In the genomic region with DNA sequence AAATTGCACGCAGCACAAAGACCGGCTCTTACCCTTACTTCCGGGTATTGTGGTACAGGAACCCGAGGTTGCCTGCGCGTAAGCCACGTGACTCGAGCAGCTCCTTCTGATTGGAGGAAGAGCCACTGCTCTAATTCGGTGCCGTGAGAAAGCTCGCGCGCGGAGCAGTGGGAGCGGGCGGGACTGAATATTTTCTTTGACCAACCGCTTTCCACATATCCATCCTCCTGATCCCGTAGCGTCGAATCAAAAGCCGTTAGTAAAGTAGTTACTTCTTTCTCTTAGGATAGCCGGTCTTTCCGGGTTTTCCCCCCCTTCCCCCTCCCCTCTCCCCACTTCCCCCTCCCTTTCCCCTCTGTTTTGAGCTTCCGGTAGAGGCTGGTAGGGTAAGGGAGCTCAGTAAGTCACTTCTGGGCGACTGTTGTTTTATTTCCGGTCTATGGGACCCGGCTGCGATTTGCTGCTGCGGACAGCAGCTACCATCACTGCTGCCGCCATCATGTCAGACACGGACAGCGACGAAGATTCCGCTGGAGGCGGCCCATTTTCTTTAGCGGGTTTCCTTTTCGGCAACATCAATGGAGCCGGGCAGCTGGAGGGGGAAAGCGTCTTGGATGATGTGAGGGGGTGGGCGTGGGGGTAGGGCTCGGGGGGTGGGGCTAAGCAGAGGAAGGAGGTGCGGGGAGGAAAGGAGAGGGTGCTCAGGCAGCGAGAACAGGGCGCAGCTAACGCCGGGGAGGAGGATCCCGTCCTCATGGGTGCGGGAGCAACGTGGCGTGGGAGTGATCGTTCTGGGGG, we compare ENCODE assay signal across 8 cellular contexts. TPM values are rescaled to one million over a fixed set of nuclear protein-coding genes. Genes with fewer than 3 reads are reported as not detected.
DNase-seq lines count a peak whose midpoint lies in the region; ATAC-seq and TF ChIP-seq lines count a peak whose summit lies in the region.

A gene with protein sequence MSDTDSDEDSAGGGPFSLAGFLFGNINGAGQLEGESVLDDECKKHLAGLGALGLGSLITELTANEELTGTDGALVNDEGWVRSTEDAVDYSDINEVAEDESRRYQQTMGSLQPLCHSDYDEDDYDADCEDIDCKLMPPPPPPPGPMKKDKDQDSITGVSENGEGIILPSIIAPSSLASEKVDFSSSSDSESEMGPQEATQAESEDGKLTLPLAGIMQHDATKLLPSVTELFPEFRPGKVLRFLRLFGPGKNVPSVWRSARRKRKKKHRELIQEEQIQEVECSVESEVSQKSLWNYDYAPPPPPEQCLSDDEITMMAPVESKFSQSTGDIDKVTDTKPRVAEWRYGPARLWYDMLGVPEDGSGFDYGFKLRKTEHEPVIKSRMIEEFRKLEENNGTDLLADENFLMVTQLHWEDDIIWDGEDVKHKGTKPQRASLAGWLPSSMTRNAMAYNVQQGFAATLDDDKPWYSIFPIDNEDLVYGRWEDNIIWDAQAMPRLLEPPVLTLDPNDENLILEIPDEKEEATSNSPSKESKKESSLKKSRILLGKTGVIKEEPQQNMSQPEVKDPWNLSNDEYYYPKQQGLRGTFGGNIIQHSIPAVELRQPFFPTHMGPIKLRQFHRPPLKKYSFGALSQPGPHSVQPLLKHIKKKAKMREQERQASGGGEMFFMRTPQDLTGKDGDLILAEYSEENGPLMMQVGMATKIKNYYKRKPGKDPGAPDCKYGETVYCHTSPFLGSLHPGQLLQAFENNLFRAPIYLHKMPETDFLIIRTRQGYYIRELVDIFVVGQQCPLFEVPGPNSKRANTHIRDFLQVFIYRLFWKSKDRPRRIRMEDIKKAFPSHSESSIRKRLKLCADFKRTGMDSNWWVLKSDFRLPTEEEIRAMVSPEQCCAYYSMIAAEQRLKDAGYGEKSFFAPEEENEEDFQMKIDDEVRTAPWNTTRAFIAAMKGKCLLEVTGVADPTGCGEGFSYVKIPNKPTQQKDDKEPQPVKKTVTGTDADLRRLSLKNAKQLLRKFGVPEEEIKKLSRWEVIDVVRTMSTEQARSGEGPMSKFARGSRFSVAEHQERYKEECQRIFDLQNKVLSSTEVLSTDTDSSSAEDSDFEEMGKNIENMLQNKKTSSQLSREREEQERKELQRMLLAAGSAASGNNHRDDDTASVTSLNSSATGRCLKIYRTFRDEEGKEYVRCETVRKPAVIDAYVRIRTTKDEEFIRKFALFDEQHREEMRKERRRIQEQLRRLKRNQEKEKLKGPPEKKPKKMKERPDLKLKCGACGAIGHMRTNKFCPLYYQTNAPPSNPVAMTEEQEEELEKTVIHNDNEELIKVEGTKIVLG (N-terminal part only) (plus strand): TSS at position 482 of the 798 bp plus-strand sequence. CDS start 18 bp downstream, at position 500.

- H3K4me3 Mint-ChIP-seq in activated CD4-positive, alpha-beta T cell treated with anti-CD3 and anti-CD28 coated beads, Interleukin-2, amount 10 ng/mL, durations not matched to agents 7 days and 5 days: peak within 1 kb of the TSS; percentile 97

- H3K27ac Mint-ChIP-seq in activated CD4-positive, alpha-beta T cell treated with anti-CD3 and anti-CD28 coated beads, Interleukin-2, amount 10 ng/mL, durations not matched to agents 7 days and 5 days: peak within 1 kb of the TSS; percentile 99

- peaks cover 25% of the 10 kb centered on the region for H4K20me1 ChIP-seq in BLaER1

- H3K4me1 ChIP-seq in BLaER1: peaks cover 16% of the 10 kb centered on the region

- CTCF ChIA-PET in activated CD4-positive, alpha-beta T cell treated with anti-CD3 and anti-CD28 coated beads, Interleukin-2, amount 10 ng/mL, durations not matched to agents 7 days and 5 days (lab: Charles Lee): no interaction called here

- H3K27ac ChIP-seq in BLaER1 (peak within 1 kb of the TSS; percentile 90), coronary artery (peak within 1 kb of the TSS; percentile 79 to 91), layer of hippocampus (ENCODE audit: low read depth, low read length) (peak within 1 kb of the TSS; percentile 68)

- peak within 1 kb of the TSS; percentile 80 for H3K4me3 ChIP-seq in BLaER1
- peak within 1 kb of the TSS; percentile 85 for H3K4me3 ChIP-seq in coronary artery

- H3K36me3 ChIP-seq in BLaER1: peaks cover 13% of the 10 kb centered on the region

- POLR2A ChIA-PET in activated CD4-positive, alpha-beta T cell treated with anti-CD3 and anti-CD28 coated beads, Interleukin-2, amount 10 ng/mL, durations not matched to agents 7 days and 5 days (lab: Charles Lee): interaction anchor here (0.5 to 1.3 kb wide), 5 partner anchors 70 to 313 kb away, joined by 3 to 6 read pairs (median 3); a partner anchor contains a TSS

- no peaks in the 10 kb centered on the region for H3K9me3 Mint-ChIP-seq in activated CD4-positive, alpha-beta T cell treated with anti-CD3 and anti-CD28 coated beads, Interleukin-2, amount 10 ng/mL, durations not matched to agents 7 days and 5 days

- ATAC-seq in GM19328 (IDR thresholded peaks at IDR 0.05; ENCODE audit: unreplicated experiment) (peak; percentile 76), HG03520 (IDR thresholded peaks at IDR 0.05; ENCODE audit: unreplicated experiment) (peak; percentile 91)

- peaks cover 25% of the 10 kb centered on the region for H3K36me3 Mint-ChIP-seq in activated CD4-positive, alpha-beta T cell treated with anti-CD3 and anti-CD28 coated beads, Interleukin-2, amount 10 ng/mL, durations not matched to agents 7 days and 5 days (ENCODE audit: low read depth)

- H3K9me3 ChIP-seq in BLaER1: no peaks in the 10 kb centered on the region

- peak within 1 kb of the TSS; percentile 67 for H3K4me2 ChIP-seq in BLaER1

- H3K27me3 Mint-ChIP-seq in activated CD4-positive, alpha-beta T cell treated with anti-CD3 and anti-CD28 coated beads, Interleukin-2, amount 10 ng/mL, durations not matched to agents 7 days and 5 days: no peaks in the 10 kb centered on the region

- H3K4me1 Mint-ChIP-seq in activated CD4-positive, alpha-beta T cell treated with anti-CD3 and anti-CD28 coated beads, Interleukin-2, amount 10 ng/mL, durations not matched to agents 7 days and 5 days: peaks cover 28% of the 10 kb centered on the region

- H3K27me3 ChIP-seq in BLaER1: peaks cover 13% of the 10 kb centered on the region; the same call in 1 of the 2 replicates
- no peaks in the 10 kb centered on the region for H3K27me3 ChIP-seq in layer of hippocampus (ENCODE audit: control insufficient read depth, insufficient read depth, low read length)

- DNase-seq in NCI-H69 (lab: John Stamatoyannopoulos, UW) (peak; percentile 97), coronary artery (ENCODE audit: low spot score) (peak; percentile 95)
- peak; percentile 93 for DNase-seq in activated CD4-positive, alpha-beta T cell treated with anti-CD3 and anti-CD28 coated beads, Interleukin-2, amount 10 ng/mL, durations not matched to agents 7 days and 5 days
- DNase-seq in stimulated activated CD4-positive, alpha-beta T cell treated with anti-CD3 and anti-CD28 coated beads, Interleukin-1b, Interleukin-23, amount 100 ng/mL, for 4 hours (ENCODE audit: low read depth in 2 of 2): peak; percentile 69 to 70

- peak within 1 kb of the TSS; percentile 92 for H3K9ac ChIP-seq in BLaER1

- TF ChIP-seq CTCF in coronary artery (IDR thresholded peaks at IDR 0.05): no peak

RNA-seq across cellular contexts. Expression of the gene that starts here (rescaled TPM):
- 10 to 100 TPM; 44.4 to 48.9 TPM for total RNA-seq in activated CD4-positive, alpha-beta T cell treated with anti-CD3 and anti-CD28 coated beads, Interleukin-2, amount 10 ng/mL, durations not matched to agents 7 days and 5 days

Comparison
In these comparisons a context has a peak if more than half of its experiments do, and no peak if none do; other contexts are left out.
1. Peak in every context shown above with its lines: DNase-seq, ATAC-seq, H3K4me3 ChIP-seq and H3K27ac ChIP-seq.